Comparison of ENCODE assay signal across 8 cellular contexts in the genomic region with DNA sequence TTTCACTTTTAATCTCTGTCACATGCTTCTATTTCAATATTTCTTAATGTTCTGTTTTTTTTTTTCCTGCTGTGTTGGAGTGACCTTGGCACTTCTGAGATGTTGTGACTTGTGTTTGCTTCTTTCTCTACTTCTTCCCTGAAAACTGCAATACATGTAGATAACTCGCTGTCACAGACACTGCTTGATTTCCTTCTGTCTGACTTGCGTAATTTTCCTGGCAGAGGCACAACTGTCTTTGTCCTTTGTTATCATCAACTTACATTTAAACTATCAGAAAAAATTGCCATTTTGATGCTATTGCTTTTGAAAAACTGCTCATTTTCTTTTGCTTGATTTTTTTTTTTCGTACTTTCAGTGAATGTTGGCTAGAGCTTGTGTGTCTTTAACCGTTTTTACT.
DNase-seq lines count a peak whose midpoint lies in the region; ATAC-seq lines count a peak whose summit lies in the region.

No MANE protein-coding gene starts in this region.

- ATAC-seq in stimulated activated effector memory CD8-positive, alpha-beta T cell treated with anti-CD3 and anti-CD28 coated beads, Interleukin-12 subunit alpha, Interleukin-12 subunit beta, amount 100 ng/mL, for 72 hours: no peak

- intact Hi-C loops in activated CD4-positive, alpha-beta T cell treated with anti-CD3 and anti-CD28 coated beads, Interleukin-2, amount 10 ng/mL, durations not matched to agents 24 days and 14 days (cut with micrococcal nuclease): loop anchor here (5.0 kb wide), 1 partner anchor 488 kb away; no protein-coding TSS in a partner anchor
- intact Hi-C loops in activated T-helper 1 cell treated with anti-CD3 and anti-CD28 coated beads, Interleukin-12 subunit alpha, Interleukin-12 subunit beta, Interleukin-2, Interleukin-4 antibody, amounts not matched to agents 30 ng/mL and 10 ng/mL and 1 ng/mL, durations not matched to agents 14 hours and 24 hours and 36 hours (cut with micrococcal nuclease): loop anchor here (5.0 kb wide), 4 partner anchors 293 to 488 kb away; partner anchors contain the start of gene FOSL2

- peaks cover 72% of the 10 kb centered on the region for H3K4me1 Mint-ChIP-seq in activated CD4-positive, alpha-beta T cell treated with anti-CD3 and anti-CD28 coated beads, Interleukin-2, amount 10 ng/mL, durations not matched to agents 24 days and 14 days
- peaks cover 84% of the 10 kb centered on the region for H3K4me1 Mint-ChIP-seq in activated T-helper 1 cell treated with anti-CD3 and anti-CD28 coated beads, Interleukin-12 subunit alpha, Interleukin-12 subunit beta, Interleukin-2, Interleukin-4 antibody, amounts not matched to agents 30 ng/mL and 10 ng/mL and 1 ng/mL, durations not matched to agents 14 hours and 24 hours and 36 hours (ENCODE audit: low read depth)
- peaks cover 77% of the 10 kb centered on the region for H3K4me1 Mint-ChIP-seq in stimulated activated effector memory CD8-positive, alpha-beta T cell treated with anti-CD3 and anti-CD28 coated beads, Interleukin-12 subunit alpha, Interleukin-12 subunit beta, amount 100 ng/mL, for 72 hours

- H3K27me3 Mint-ChIP-seq in activated CD4-positive, alpha-beta T cell treated with anti-CD3 and anti-CD28 coated beads, Interleukin-2, amount 10 ng/mL, durations not matched to agents 24 days and 14 days: no peaks in the 10 kb centered on the region
- no peaks in the 10 kb centered on the region for H3K27me3 Mint-ChIP-seq in activated T-helper 1 cell treated with anti-CD3 and anti-CD28 coated beads, Interleukin-12 subunit alpha, Interleukin-12 subunit beta, Interleukin-2, Interleukin-4 antibody, amounts not matched to agents 30 ng/mL and 10 ng/mL and 1 ng/mL, durations not matched to agents 14 hours and 24 hours and 36 hours (ENCODE audit: insufficient read depth)

- no peak for DNase-seq in activated CD4-positive, alpha-beta T cell treated with anti-CD3 and anti-CD28 coated beads, Interleukin-2, amount 10 ng/mL, durations not matched to agents 24 days and 14 days
- no peak for DNase-seq in activated CD4-positive, alpha-beta T cell treated with anti-CD3 and anti-CD28 coated beads for 48 hours
- DNase-seq in activated T-helper 1 cell treated with anti-CD3 and anti-CD28 coated beads, Interleukin-12 subunit alpha, Interleukin-12 subunit beta, Interleukin-2, Interleukin-4 antibody, amounts not matched to agents 30 ng/mL and 10 ng/mL and 1 ng/mL, durations not matched to agents 14 hours and 24 hours and 36 hours (ENCODE audit: low spot score): no peak
- DNase-seq in inferior parietal cortex (ENCODE audit: extremely low spot score) (peak; percentile 47), NCI-H128 (lab: John Stamatoyannopoulos, UW; ENCODE audit: unreplicated experiment) (no peak), islet precursor cell (no peak)
- no peak for DNase-seq in stimulated activated effector memory CD8-positive, alpha-beta T cell treated with anti-CD3 and anti-CD28 coated beads, Interleukin-12 subunit alpha, Interleukin-12 subunit beta, amount 100 ng/mL, for 72 hours (ENCODE audit: low spot score in 2 of 2)
- DNase-seq in stimulated activated CD8-positive, alpha-beta memory T cell treated with anti-CD3 and anti-CD28 coated beads, Interleukin-4, amount 100 ng/mL, for 48 hours: no peak

- H3K9me3 Mint-ChIP-seq in activated CD4-positive, alpha-beta T cell treated with anti-CD3 and anti-CD28 coated beads, Interleukin-2, amount 10 ng/mL, durations not matched to agents 24 days and 14 days: peaks cover 6% of the 10 kb centered on the region
- peaks cover 9% of the 10 kb centered on the region for H3K9me3 Mint-ChIP-seq in activated T-helper 1 cell treated with anti-CD3 and anti-CD28 coated beads, Interleukin-12 subunit alpha, Interleukin-12 subunit beta, Interleukin-2, Interleukin-4 antibody, amounts not matched to agents 30 ng/mL and 10 ng/mL and 1 ng/mL, durations not matched to agents 14 hours and 24 hours and 36 hours
- no peaks in the 10 kb centered on the region for H3K9me3 Mint-ChIP-seq in stimulated activated effector memory CD8-positive, alpha-beta T cell treated with anti-CD3 and anti-CD28 coated beads, Interleukin-12 subunit alpha, Interleukin-12 subunit beta, amount 100 ng/mL, for 72 hours

- H3K4me3 Mint-ChIP-seq in activated CD4-positive, alpha-beta T cell treated with anti-CD3 and anti-CD28 coated beads, Interleukin-2, amount 10 ng/mL, durations not matched to agents 24 days and 14 days: peak overlapping the region; percentile 25
- H3K4me3 Mint-ChIP-seq in activated T-helper 1 cell treated with anti-CD3 and anti-CD28 coated beads, Interleukin-12 subunit alpha, Interleukin-12 subunit beta, Interleukin-2, Interleukin-4 antibody, amounts not matched to agents 30 ng/mL and 10 ng/mL and 1 ng/mL, durations not matched to agents 14 hours and 24 hours and 36 hours: no peak overlapping the region
- H3K4me3 Mint-ChIP-seq in stimulated activated effector memory CD8-positive, alpha-beta T cell treated with anti-CD3 and anti-CD28 coated beads, Interleukin-12 subunit alpha, Interleukin-12 subunit beta, amount 100 ng/mL, for 72 hours: peak overlapping the region; percentile 50

- peaks cover 26% of the 10 kb centered on the region for H3K36me3 Mint-ChIP-seq in activated CD4-positive, alpha-beta T cell treated with anti-CD3 and anti-CD28 coated beads, Interleukin-2, amount 10 ng/mL, durations not matched to agents 24 days and 14 days (ENCODE audit: low read depth)
- peaks cover 23% of the 10 kb centered on the region for H3K36me3 Mint-ChIP-seq in activated T-helper 1 cell treated with anti-CD3 and anti-CD28 coated beads, Interleukin-12 subunit alpha, Interleukin-12 subunit beta, Interleukin-2, Interleukin-4 antibody, amounts not matched to agents 30 ng/mL and 10 ng/mL and 1 ng/mL, durations not matched to agents 14 hours and 24 hours and 36 hours (ENCODE audit: low read depth)
- peaks cover 10% of the 10 kb centered on the region for H3K36me3 Mint-ChIP-seq in stimulated activated effector memory CD8-positive, alpha-beta T cell treated with anti-CD3 and anti-CD28 coated beads, Interleukin-12 subunit alpha, Interleukin-12 subunit beta, amount 100 ng/mL, for 72 hours

- H3K27ac Mint-ChIP-seq in activated CD4-positive, alpha-beta T cell treated with anti-CD3 and anti-CD28 coated beads, Interleukin-2, amount 10 ng/mL, durations not matched to agents 24 days and 14 days: peak overlapping the region; percentile 75
- peak overlapping the region; percentile 56 for H3K27ac Mint-ChIP-seq in activated T-helper 1 cell treated with anti-CD3 and anti-CD28 coated beads, Interleukin-12 subunit alpha, Interleukin-12 subunit beta, Interleukin-2, Interleukin-4 antibody, amounts not matched to agents 30 ng/mL and 10 ng/mL and 1 ng/mL, durations not matched to agents 14 hours and 24 hours and 36 hours
- H3K27ac Mint-ChIP-seq in stimulated activated effector memory CD8-positive, alpha-beta T cell treated with anti-CD3 and anti-CD28 coated beads, Interleukin-12 subunit alpha, Interleukin-12 subunit beta, amount 100 ng/mL, for 72 hours: peak overlapping the region; percentile 61
